8 cellular contexts compared by ENCODE assay signal in genomic region chr12:31896514-31897039, GRCh38.
DNase-seq lines count a peak whose midpoint lies in the region; ATAC-seq lines count a peak whose summit lies in the region.

No MANE protein-coding gene starts in this region.

- WGBS in trophoblast cell (ENCODE audit: extremely low coverage, insufficient coverage, insufficient read length), result 100% methylated on average over 1 of the region's 6 CpGs

- no peaks in the 10 kb centered on the region for H3K79me2 ChIP-seq in trophoblast cell (ENCODE audit: control insufficient read depth, insufficient read depth, low read length, poor library complexity)

- no peak overlapping the region for H3K23ac ChIP-seq in trophoblast cell (ENCODE audit: low read length)

- H3K9me3 ChIP-seq in trophoblast cell (ENCODE audit: insufficient read depth, low read depth, low read length), result no peaks in the 10 kb centered on the region

- DNase-seq in ELF-1 (ENCODE audit: low read depth, low spot score) (peak; percentile 20), M059J (ENCODE audit: low read depth) (peak; percentile 71), Right ventricle myocardium superior (no peak), NCI-H510A (lab: John Stamatoyannopoulos, UW) (no peak), trophoblast cell (no peak)
- DNase-seq in activated CD8-positive, alpha-beta memory T cell treated with anti-CD3 and anti-CD28 coated beads, Interleukin-2, amount 50 U/mL, for 4 hours, result peak; percentile 77
- peak; percentile 72 to 89 (median 80) for DNase-seq in stimulated activated CD4-positive, alpha-beta T cell treated with anti-CD3 and anti-CD28 coated beads, TNF-alpha, amount 100 ng/mL, for 48 hours (ENCODE audit: low read depth in 3 of 3)

- H4K91ac ChIP-seq in trophoblast cell (ENCODE audit: low read depth, low read length), result no peak overlapping the region

- no peak overlapping the region for H3K18ac ChIP-seq in trophoblast cell (ENCODE audit: low read length)

- peaks cover 3 to 7% of the 10 kb centered on the region in 2 experiments for H3K4me1 ChIP-seq in trophoblast cell (ENCODE audit: control insufficient read depth in 1 of 2, insufficient read depth in 2 of 2, low read length in 2 of 2)

- H3K36me3 ChIP-seq in trophoblast cell (ENCODE audit: control insufficient read depth in 1 of 2, insufficient read depth in 2 of 2, low read length in 2 of 2), result no peaks in the 10 kb centered on the region

- H3K14ac ChIP-seq in trophoblast cell (ENCODE audit: low read length), result no peak overlapping the region

- H3K27me3 ChIP-seq in trophoblast cell (ENCODE audit: insufficient read depth, low read length), result no peaks in the 10 kb centered on the region

- no peaks in the 10 kb centered on the region for H3K79me1 ChIP-seq in trophoblast cell (ENCODE audit: low read length)

- H3K4me3 ChIP-seq in trophoblast cell (ENCODE audit: low read depth, low read length), result no peak overlapping the region

- no peak overlapping the region for H4K8ac ChIP-seq in trophoblast cell (ENCODE audit: low read depth, low read length)

- H2AFZ ChIP-seq in trophoblast cell (ENCODE audit: insufficient read depth, low read length, poor library complexity), result no peak overlapping the region

- H3K4me2 ChIP-seq in trophoblast cell (ENCODE audit: low read length), result no peak overlapping the region

- no peak overlapping the region for H2AK5ac ChIP-seq in trophoblast cell (ENCODE audit: low read length)

- no peak overlapping the region for H3K9ac ChIP-seq in trophoblast cell (ENCODE audit: low read length)

- H3K27ac ChIP-seq in trophoblast cell (ENCODE audit: low read depth, low read length), result no peak overlapping the region

- intact Hi-C loops in Right ventricle myocardium superior (cut with DNase I), result no loop called here

- ATAC-seq in GM21786 (IDR thresholded peaks at IDR 0.05; ENCODE audit: unreplicated experiment), result peak; percentile 98
- peak; percentile 82 for ATAC-seq in Right ventricle myocardium superior (ENCODE audit: poor library complexity)

- H2BK5ac ChIP-seq in trophoblast cell (ENCODE audit: low read depth, low read length, poor library complexity), result no peak overlapping the region

- no peak overlapping the region for H2BK12ac ChIP-seq in trophoblast cell (ENCODE audit: low read length)

- H3K4ac ChIP-seq in trophoblast cell (ENCODE audit: low read depth, low read length), result no peak overlapping the region

- no peak overlapping the region for H2BK120ac ChIP-seq in trophoblast cell (ENCODE audit: insufficient read depth, low read length, poor library complexity)

- no peak overlapping the region for H4K12ac ChIP-seq in trophoblast cell (ENCODE audit: low read depth, low read length)

Comparison
In these comparisons a context has a peak if more than half of its experiments do, and no peak if none do; other contexts are left out.
1. DNase-seq: peak in ELF-1 (single experiment), M059J (single experiment), activated CD8-positive, alpha-beta memory T cell treated with anti-CD3 and anti-CD28 coated beads, Interleukin-2, amount 50 U/mL, for 4 hours (single experiment) and stimulated activated CD4-positive, alpha-beta T cell treated with anti-CD3 and anti-CD28 coated beads, TNF-alpha, amount 100 ng/mL, for 48 hours (3 of 3); none in Right ventricle myocardium superior (single experiment), NCI-H510A (single experiment) and trophoblast cell (0 of 2).